Comparison of ENCODE assay signal across 29 cellular contexts in the genomic region with DNA sequence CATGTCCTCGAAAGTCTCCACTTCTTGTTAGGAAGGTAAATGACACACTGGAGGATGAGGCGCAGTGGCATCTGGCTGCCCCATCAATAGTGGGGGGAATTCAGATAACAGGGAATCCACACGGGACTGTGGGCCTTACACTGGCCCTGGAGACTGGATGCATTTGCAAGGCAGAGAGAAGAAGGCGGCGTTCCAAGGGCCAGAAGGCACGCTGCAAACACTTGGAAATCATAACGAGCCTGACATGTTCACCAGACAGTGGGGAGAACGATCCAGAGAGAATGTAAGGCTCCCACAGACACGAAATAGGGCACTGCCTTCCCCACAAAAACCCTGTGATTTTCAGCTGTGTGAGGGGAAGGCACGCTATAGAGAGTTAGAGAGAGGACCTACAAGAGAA.
"Had no signal": no experiment of that assay in that cellular context is flagged by ENCODE, and none has a peak within 500 bp of the region (broad histone marks: within the 10 kb centered on the region; RNA-seq: fewer than 3 reads in every experiment).

No MANE protein-coding gene starts in this region.

- H3K36me3 ChIP-seq: left ventricle myocardium inferior, neural progenitor cell, neutrophil, right atrium auricular region, right lobe of liver, thyroid gland, transverse colon, upper lobe of left lung, vagina had no signal

- H3K4me3 ChIP-seq: left ventricle myocardium inferior, lung, neural progenitor cell, right atrium auricular region, right lobe of liver, smooth muscle cell, testis, thyroid gland, transverse colon, upper lobe of left lung, vagina had no signal

- H3K27ac Mint-ChIP-seq: immature natural killer cell; mesothelial cell of epicardium; natural killer cell; nephron progenitor cell; neural progenitor cell; stimulated activated memory B cell treated with anti-CD40 and anti-IgM and Interleukin-4, amounts not matched to agents 10 μg/mL and 1 μg/mL and 100 μg/mL, for 72 hours; stimulated activated naive CD8-positive, alpha-beta T cell treated with anti-CD3 and anti-CD28 coated beads, Interleukin-15, amount 100 ng/mL, for 72 hours had no signal

- H3K9me3 ChIP-seq: left ventricle myocardium inferior, neutrophil, right atrium auricular region, right lobe of liver, testis, thyroid gland, transverse colon, upper lobe of left lung, vagina had no signal

- DNase-seq: hypothalamus; immature natural killer cell; kidney; left ventricle myocardium inferior; mesendoderm; naive B cell; natural killer cell; nephron progenitor cell; occipital lobe; right lobe of liver; stimulated activated CD4-positive, alpha-beta T cell treated with anti-CD3 and anti-CD28 coated beads, Interleukin-1b, Interleukin-23, amount 100 ng/mL, for 48 hours; stimulated activated CD4-positive, alpha-beta T cell treated with anti-CD3 and anti-CD28 coated beads, Interleukin-2, amount 100 ng/mL, for 48 hours; stimulated activated CD4-positive, alpha-beta T cell treated with anti-CD3 and anti-CD28 coated beads, Interleukin-4, amount 100 ng/mL, for 4 hours; stimulated activated CD8-positive, alpha-beta memory T cell treated with anti-CD3 and anti-CD28 coated beads, Interleukin-4, amount 100 ng/mL, for 48 hours; stimulated activated naive CD4-positive, alpha-beta T cell treated with Interleukin-2 at 50 U/mL for 16 hours; stimulated activated naive CD8-positive, alpha-beta T cell treated with anti-CD3 and anti-CD28 coated beads, Interleukin-15, amount 100 ng/mL, for 72 hours; testis; transverse colon; upper lobe of left lung had no signal

- H3K4me1 Mint-ChIP-seq: immature natural killer cell; naive B cell; natural killer cell; stimulated activated memory B cell treated with anti-CD40 and anti-IgM and Interleukin-4, amounts not matched to agents 10 μg/mL and 1 μg/mL and 100 μg/mL, for 72 hours; stimulated activated naive CD8-positive, alpha-beta T cell treated with anti-CD3 and anti-CD28 coated beads, Interleukin-15, amount 100 ng/mL, for 72 hours had no signal

- H3K27ac ChIP-seq: left ventricle myocardium inferior, neural progenitor cell, neutrophil, parathyroid adenoma, right atrium auricular region, right lobe of liver, testis, thyroid gland, transverse colon, upper lobe of left lung, vagina had no signal

- H3K36me3 Mint-ChIP-seq: immature natural killer cell; mesothelial cell of epicardium; naive B cell; natural killer cell; stimulated activated memory B cell treated with anti-CD40 and anti-IgM and Interleukin-4, amounts not matched to agents 10 μg/mL and 1 μg/mL and 100 μg/mL, for 72 hours had no signal

- H3K27me3 ChIP-seq: neural progenitor cell, neutrophil, right atrium auricular region, right lobe of liver, testis, thyroid gland, transverse colon, upper lobe of left lung, vagina had no signal

- ATAC-seq: natural killer cell; right lobe of liver; stimulated activated memory B cell treated with anti-CD40 and anti-IgM and Interleukin-4, amounts not matched to agents 10 μg/mL and 1 μg/mL and 100 μg/mL, for 72 hours; stimulated activated naive CD8-positive, alpha-beta T cell treated with anti-CD3 and anti-CD28 coated beads, Interleukin-15, amount 100 ng/mL, for 72 hours had no signal

- H3K4me3 Mint-ChIP-seq: immature natural killer cell; mesothelial cell of epicardium; naive B cell; natural killer cell; nephron progenitor cell; neural progenitor cell; stimulated activated memory B cell treated with anti-CD40 and anti-IgM and Interleukin-4, amounts not matched to agents 10 μg/mL and 1 μg/mL and 100 μg/mL, for 72 hours; stimulated activated naive CD8-positive, alpha-beta T cell treated with anti-CD3 and anti-CD28 coated beads, Interleukin-15, amount 100 ng/mL, for 72 hours had no signal

- H3K9me3 Mint-ChIP-seq: immature natural killer cell, natural killer cell, nephron progenitor cell, neural progenitor cell had no signal
